Comparison of ENCODE assay signal across 23 cellular contexts in the genomic region with DNA sequence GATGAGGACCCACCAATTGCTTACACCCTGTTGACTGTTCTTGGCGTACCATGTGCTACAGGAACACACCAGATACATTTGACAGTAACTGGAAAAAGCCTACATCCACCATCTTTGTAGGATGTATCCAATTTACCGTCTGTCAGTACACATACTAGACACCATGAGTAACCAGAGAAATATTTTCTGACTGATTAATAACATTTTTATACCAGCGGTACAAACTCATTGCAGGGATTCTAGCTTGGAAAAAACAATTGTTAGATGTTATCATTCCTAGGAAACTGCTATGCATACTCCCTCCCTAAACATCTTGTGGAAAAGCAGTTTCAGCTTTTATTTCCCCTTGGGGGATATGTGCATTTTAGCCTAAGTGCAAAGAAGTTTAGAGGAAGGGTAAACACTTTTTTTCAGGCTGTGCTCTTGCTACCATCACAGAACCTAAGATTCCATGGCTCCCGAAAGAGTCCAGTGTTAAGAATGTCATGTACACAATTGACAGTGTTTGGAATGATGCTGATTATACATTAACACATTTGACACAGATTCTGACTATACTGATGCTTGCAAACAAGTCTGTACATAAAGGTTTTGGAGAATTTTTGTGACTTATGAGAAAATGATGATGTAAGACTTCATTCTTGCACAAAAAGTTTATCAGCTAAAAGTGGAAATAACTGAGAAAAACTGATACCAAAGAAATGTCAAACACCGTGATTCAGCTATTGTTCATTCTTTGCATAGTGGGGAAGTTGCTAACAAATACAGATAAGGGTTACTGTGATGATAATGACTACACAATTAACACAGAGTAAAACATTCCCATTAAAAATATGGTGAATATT. TPM values are rescaled to one million over a fixed set of nuclear protein-coding genes. Genes with fewer than 3 reads are reported as not detected.
A peak's percentile ranks its signal among the peaks of the same experiment; 100 is the strongest.
DNase-seq lines count a peak whose midpoint lies in the region; ATAC-seq and TF ChIP-seq lines count a peak whose summit lies in the region.
"Had no signal": no experiment of that assay in that cellular context is flagged by ENCODE, and none has a peak within 500 bp of the region (broad histone marks: within the 10 kb centered on the region; RNA-seq: fewer than 3 reads in every experiment).

No MANE protein-coding gene starts in this region.

- no peak overlapping the region for H3K4me3 ChIP-seq in AG10803 (ENCODE audit: low read length)
- H3K4me3 ChIP-seq: lung, right atrium auricular region had no signal

- no peak for TF ChIP-seq CTCF in AG10803 (conservative IDR thresholded peaks at IDR 0.05; ENCODE audit: low read length)

- peaks cover 2% of the 10 kb centered on the region for H3K27me3 Mint-ChIP-seq in activated T-helper 2 cell treated with anti-CD3 and anti-CD28 coated beads, Interferon-gamma antibody, Interleukin-2, Interleukin-4, amounts not matched to agents 10 μg/mL and 5 μg/mL and 100 μg/mL, durations not matched to agents 14 hours and 24 hours and 36 hours (ENCODE audit: low read depth)

- H3K9me3 Mint-ChIP-seq in activated T-helper 2 cell treated with anti-CD3 and anti-CD28 coated beads, Interferon-gamma antibody, Interleukin-2, Interleukin-4, amounts not matched to agents 10 μg/mL and 5 μg/mL and 100 μg/mL, durations not matched to agents 14 hours and 24 hours and 36 hours: peaks cover 52% of the 10 kb centered on the region

- peaks cover 25% of the 10 kb centered on the region for H3K36me3 Mint-ChIP-seq in activated T-helper 2 cell treated with anti-CD3 and anti-CD28 coated beads, Interferon-gamma antibody, Interleukin-2, Interleukin-4, amounts not matched to agents 10 μg/mL and 5 μg/mL and 100 μg/mL, durations not matched to agents 14 hours and 24 hours and 36 hours (ENCODE audit: low read depth)

- peak overlapping the region; percentile 60 for H3K27ac Mint-ChIP-seq in activated T-helper 2 cell treated with anti-CD3 and anti-CD28 coated beads, Interferon-gamma antibody, Interleukin-2, Interleukin-4, amounts not matched to agents 10 μg/mL and 5 μg/mL and 100 μg/mL, durations not matched to agents 14 hours and 24 hours and 36 hours
- H3K27ac Mint-ChIP-seq: endodermal cell had no signal

- ATAC-seq in HG03039 (IDR thresholded peaks at IDR 0.05; ENCODE audit: unreplicated experiment) (no peak), HG03457 (IDR thresholded peaks at IDR 0.05; ENCODE audit: unreplicated experiment) (no peak)

- H3K4me3 Mint-ChIP-seq in activated T-helper 2 cell treated with anti-CD3 and anti-CD28 coated beads, Interferon-gamma antibody, Interleukin-2, Interleukin-4, amounts not matched to agents 10 μg/mL and 5 μg/mL and 100 μg/mL, durations not matched to agents 14 hours and 24 hours and 36 hours (ENCODE audit: low read depth): no peak overlapping the region
- H3K4me3 Mint-ChIP-seq: endodermal cell had no signal

- H3K4me1 Mint-ChIP-seq in activated T-helper 2 cell treated with anti-CD3 and anti-CD28 coated beads, Interferon-gamma antibody, Interleukin-2, Interleukin-4, amounts not matched to agents 10 μg/mL and 5 μg/mL and 100 μg/mL, durations not matched to agents 14 hours and 24 hours and 36 hours (ENCODE audit: low read depth): peaks cover 26% of the 10 kb centered on the region

- intact Hi-C loops in activated T-helper 2 cell treated with anti-CD3 and anti-CD28 coated beads, Interferon-gamma antibody, Interleukin-2, Interleukin-4, amounts not matched to agents 10 μg/mL and 5 μg/mL and 100 μg/mL, durations not matched to agents 14 hours and 24 hours and 36 hours (cut with micrococcal nuclease): loop anchor here (1.0 to 2.0 kb wide), 3 partner anchors 10 to 24 kb away; partner anchors contain the start of gene NCF4

- DNase-seq in AG10803 (ENCODE audit: low read depth) (peak; percentile 43), GM03348 (ENCODE audit: low spot score) (peak; percentile 41), glomerular endothelial cell (ENCODE audit: extremely low read depth, low read depth, low spot score) (peak; percentile 34)
- DNase-seq in activated T-helper 2 cell treated with anti-CD3 and anti-CD28 coated beads, Interferon-gamma antibody, Interleukin-2, Interleukin-4, amounts not matched to agents 10 μg/mL and 5 μg/mL and 100 μg/mL, durations not matched to agents 14 hours and 24 hours and 36 hours (ENCODE audit: low spot score): no peak
- DNase-seq in stimulated activated CD4-positive, alpha-beta T cell treated with anti-CD3 and anti-CD28 coated beads, Interleukin-2, amount 100 ng/mL, for 48 hours: no peak
- DNase-seq: activated effector memory CD4-positive, alpha-beta T cell treated with Interleukin-2 at 50 U/mL for 16 hours; amygdala; cerebellar nuclear complex; foreskin fibroblast; hippocampal formation; NCI-H1694; NCI-H748 treated with DMSO at 0.1 percent for 48 hours; occipital lobe; SIG-M5; stimulated activated CD4-positive, alpha-beta T cell treated with anti-CD3 and anti-CD28 coated beads, Interleukin-12 subunit alpha, Interleukin-12 subunit beta, amount 100 ng/mL, for 4 hours; T-helper 1 cell had no signal

RNA-seq across cellular contexts. Expression of gene NCF4, which starts 23.7 kb away (rescaled TPM):
- 15.7 and 18.8 TPM in 2 replicates for total RNA-seq in activated T-helper 2 cell treated with anti-CD3 and anti-CD28 coated beads, Interferon-gamma antibody, Interleukin-2, Interleukin-4, amounts not matched to agents 10 μg/mL and 5 μg/mL and 100 μg/mL, durations not matched to agents 14 hours and 24 hours and 36 hours
- 0.41 TPM in 1 of 2 replicates, not detected in the other for total RNA-seq in glomerular endothelial cell
- total RNA-seq: endodermal cell, H4, MCF 10A had no signal

RNA-seq across cellular contexts. Expression of gene CSF2RB, which starts 28.9 kb away (rescaled TPM):
- 4.6 and 4.9 TPM in 2 replicates for total RNA-seq in activated T-helper 2 cell treated with anti-CD3 and anti-CD28 coated beads, Interferon-gamma antibody, Interleukin-2, Interleukin-4, amounts not matched to agents 10 μg/mL and 5 μg/mL and 100 μg/mL, durations not matched to agents 14 hours and 24 hours and 36 hours
- 3.6 and 19.8 TPM in 2 replicates for total RNA-seq in glomerular endothelial cell
- total RNA-seq: endodermal cell, H4, MCF 10A had no signal

Comparison
In these comparisons a context has a peak if more than half of its experiments do, and no peak if none do; other contexts are left out.
1. DNase-seq: peak in AG10803 (single experiment), GM03348 (single experiment) and glomerular endothelial cell (single experiment); none in activated T-helper 2 cell treated with anti-CD3 and anti-CD28 coated beads, Interferon-gamma antibody, Interleukin-2, Interleukin-4, amounts not matched to agents 10 μg/mL and 5 μg/mL and 100 μg/mL, durations not matched to agents 14 hours and 24 hours and 36 hours (single experiment) and stimulated activated CD4-positive, alpha-beta T cell treated with anti-CD3 and anti-CD28 coated beads, Interleukin-2, amount 100 ng/mL, for 48 hours (0 of 2).
2. RNA of gene NCF4, which starts 23.7 kb away (total RNA-seq): 15.7 to 18.8 TPM in activated T-helper 2 cell treated with anti-CD3 and anti-CD28 coated beads, Interferon-gamma antibody, Interleukin-2, Interleukin-4, amounts not matched to agents 10 μg/mL and 5 μg/mL and 100 μg/mL, durations not matched to agents 14 hours and 24 hours and 36 hours; 0.41 TPM in glomerular endothelial cell; every median in the first group is over 10 times any median in the second.